ENCODE assay signal across 8 cellular contexts in genomic region chr12:85036241-85036707, GRCh38. TPM values are rescaled to one million over a fixed set of nuclear protein-coding genes. Genes with fewer than 3 reads are reported as not detected.
DNase-seq lines count a peak whose midpoint lies in the region; ATAC-seq and TF ChIP-seq lines count a peak whose summit lies in the region.

A gene with protein sequence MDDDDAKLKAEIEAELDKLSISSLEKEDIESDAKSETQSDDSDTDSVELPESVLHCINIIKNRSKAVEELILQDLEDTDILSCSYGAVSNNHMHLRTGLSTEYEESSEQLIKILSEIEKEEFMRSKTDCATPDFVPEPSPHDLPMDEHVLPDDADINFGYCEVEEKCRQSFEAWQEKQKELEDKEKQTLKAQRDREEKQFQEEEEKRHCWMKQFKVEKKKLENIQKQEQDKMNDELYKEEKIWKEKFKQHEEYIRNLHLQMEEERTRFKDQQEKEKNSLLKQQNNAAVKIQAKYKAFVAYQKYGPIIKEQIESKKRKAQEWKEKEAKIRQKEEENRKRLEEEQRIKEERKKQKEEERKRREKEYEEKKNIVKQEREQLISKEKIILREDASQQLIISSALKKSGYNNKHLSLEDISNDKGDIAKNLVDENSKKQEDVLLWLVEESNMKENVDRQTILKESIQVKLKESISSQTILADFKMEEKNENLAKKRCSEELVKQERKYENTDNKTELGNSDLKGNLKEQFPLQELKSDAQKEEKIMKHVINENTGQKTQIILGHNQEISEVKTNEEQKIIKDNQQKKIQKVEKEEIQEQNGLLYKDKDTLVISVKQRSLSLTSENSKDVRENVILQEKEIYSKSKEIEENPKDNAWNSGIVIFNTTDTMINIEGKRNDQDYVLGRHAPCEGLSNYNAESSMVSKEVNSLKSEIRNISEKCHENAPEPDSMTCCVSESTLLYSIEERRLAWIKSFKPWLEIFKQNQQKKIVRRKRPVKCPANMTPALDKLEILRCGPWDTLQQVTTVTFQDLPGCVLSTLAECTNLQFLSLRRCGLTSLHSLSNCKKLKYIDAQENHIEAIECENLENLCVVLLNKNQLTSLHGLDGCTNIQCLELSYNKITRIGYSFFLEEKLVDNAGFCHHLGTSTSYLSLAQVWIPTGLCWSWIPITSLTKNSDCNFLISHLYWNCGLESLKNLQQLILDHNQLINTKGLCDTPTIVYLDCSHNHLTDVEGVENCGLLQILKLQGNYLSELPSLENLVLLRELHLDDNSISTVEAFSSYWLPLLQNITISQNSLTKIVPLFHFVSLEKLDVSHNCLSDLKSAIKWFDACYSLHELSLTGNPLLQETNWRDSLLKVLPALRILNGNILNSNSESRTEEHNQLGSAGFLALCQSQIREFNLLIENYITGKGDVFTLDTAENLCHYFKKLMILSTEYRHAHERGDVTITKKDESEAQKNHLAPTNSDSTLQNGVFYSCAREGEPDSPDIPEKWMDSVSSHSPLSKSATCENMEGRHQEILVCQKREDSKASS (N-terminal part only) (plus strand): TSS chr12:85036351. CDS start chr12:85038177, 1,826 bp downstream.
TSPAN19 (minus strand) TSS chr12:85036277; CDS start chr12:85029946, 6,331 bp downstream.

- POLR2A ChIA-PET in IMR-90 (lab: Charles Lee; ENCODE audit: unreplicated experiment) = no interaction called here

- ATAC-seq in GM21786 (IDR thresholded peaks at IDR 0.05; ENCODE audit: unreplicated experiment) (peak; percentile 97), IMR-90 (ENCODE audit: low read depth) (peak; percentile 95)

- no TSS peak for BruUV-seq in IMR-90 (replicated peaks; lab: Mats Ljungman, UMichigan)

- TF ChIP-seq RAD21 in IMR-90 (IDR thresholded peaks at IDR 0.05; ENCODE audit: low read length) = no peak

- H3K9me1 ChIP-seq in IMR-90 (ENCODE audit: insufficient read depth, low read length) = no peaks in the 10 kb centered on the region

- H4K20me1 ChIP-seq in IMR-90 (ENCODE audit: insufficient read depth, low read length) = no peaks in the 10 kb centered on the region

- H3K4me1 ChIP-seq in IMR-90 (ENCODE audit: control insufficient read depth, insufficient read depth, low read length) = no peaks in the 10 kb centered on the region
- no peaks in the 10 kb centered on the region for H3K4me1 ChIP-seq in iPS DF 6.9 (ENCODE audit: control insufficient read depth, insufficient read depth, low read length)

- peak within 1 kb of the TSS; percentile 96 for H3K4me3 ChIP-seq in IMR-90 (ENCODE audit: insufficient read depth, low read depth, low read length)
- H3K4me3 ChIP-seq in iPS DF 6.9 (ENCODE audit: low read length) = peak within 1 kb of the TSS; percentile 50; the same call in 1 of the 2 replicates
- H3K4me3 ChIP-seq in retinal pigment epithelial cell (ENCODE audit: low read length) = peak within 1 kb of the TSS; percentile 86

- CTCF ChIA-PET in IMR-90 (lab: Yijun Ruan, JAX) = interaction anchor here (0.7 to 1.6 kb wide), 4 partner anchors 21 to 162 kb away, joined by 3 to 5 read pairs (median 4); no protein-coding TSS in a partner anchor

- H3K27me3 ChIP-seq in IMR-90 (ENCODE audit: control insufficient read depth, insufficient read depth, low read length) = no peaks in the 10 kb centered on the region
- H3K27me3 ChIP-seq in iPS DF 6.9 (ENCODE audit: control insufficient read depth, insufficient read depth, low read length) = no peaks in the 10 kb centered on the region

- H3K9me3 ChIP-seq in IMR-90 (ENCODE audit: control insufficient read depth, insufficient read depth, low read length) (no peaks in the 10 kb centered on the region), iPS DF 6.9 (ENCODE audit: control insufficient read depth, insufficient read depth, low read length) (no peaks in the 10 kb centered on the region)

- peak within 1 kb of the TSS; percentile 61 for H3K9ac ChIP-seq in IMR-90 (ENCODE audit: low read depth, low read length)

- H3K36me3 ChIP-seq in IMR-90 (ENCODE audit: control insufficient read depth, insufficient read depth, low read length) (no peaks in the 10 kb centered on the region), iPS DF 6.9 (ENCODE audit: control insufficient read depth, insufficient read depth, low read length) (no peaks in the 10 kb centered on the region)

- H4K91ac ChIP-seq in IMR-90 (ENCODE audit: insufficient read depth, low read depth, low read length) = no peak within 1 kb of the TSS

- no peak within 1 kb of the TSS for H2BK120ac ChIP-seq in IMR-90 (ENCODE audit: low read depth, low read length)

- peak within 1 kb of the TSS; percentile 96 for H3K4me2 ChIP-seq in IMR-90 (ENCODE audit: low read depth, low read length)

- no peak within 1 kb of the TSS for H2BK5ac ChIP-seq in IMR-90 (ENCODE audit: low read depth, low read length, poor library complexity, severe bottlenecking)

- H4K5ac ChIP-seq in IMR-90 (ENCODE audit: low read depth, low read length) = no peak within 1 kb of the TSS

- no peaks in the 10 kb centered on the region for H3K79me1 ChIP-seq in IMR-90 (ENCODE audit: low read depth in 1 of 2, low read length in 2 of 2)

- dilution Hi-C loops in IMR-90 (cut with HindIII; ENCODE audit: low sequenced_read_pairs, unreplicated experiment) = no loop called here

- H3K23ac ChIP-seq in IMR-90 (ENCODE audit: low read depth, low read length) = no peak within 1 kb of the TSS

- no peak within 1 kb of the TSS; the same call in 1 of the 2 replicates for H3K14ac ChIP-seq in IMR-90 (replicated peaks; ENCODE audit: low read depth, low read length)

- TF ChIP-seq CTCF in IMR-90 (conservative IDR thresholded peaks at IDR 0.05; ENCODE audit: low read depth, low read length) = no peak
- TF ChIP-seq CTCF in retinal pigment epithelial cell (conservative IDR thresholded peaks at IDR 0.05; ENCODE audit: low read depth, low read length) = no peak

- WGBS in IMR-90 (ENCODE audit: extremely low coverage in 2 of 2, insufficient read length in 1 of 2), 2 experiments = 0% methylated on average over 2 of the region's 22 CpGs; no CpG with 5 or more reads in 1 of the 2 experiments
- WGBS in iPS DF 6.9 (ENCODE audit: insufficient coverage, insufficient read length) = no CpG with 5 or more reads among the region's 22 CpGs

- H3K4ac ChIP-seq in IMR-90 (ENCODE audit: low read depth, low read length) = no peak within 1 kb of the TSS

- DNase-seq in ELR (ENCODE audit: low read depth) = peak; percentile 92
- peak; percentile 79 for DNase-seq in IMR-90
- DNase-seq in RPMI8226 = peak; percentile 66
- DNase-seq in brain pericyte (ENCODE audit: low read depth, low spot score) = peak; percentile 59
- DNase-seq in iPS DF 6.9 (ENCODE audit: low read depth, low spot score) = peak; percentile 92
- peak; percentile 77 for DNase-seq in retinal pigment epithelial cell (ENCODE audit: low read depth)
- DNase-seq in NCI-H1048 (lab: John Stamatoyannopoulos, UW) = no peak

- H2BK20ac ChIP-seq in IMR-90 (ENCODE audit: low read depth, low read length) = no peak within 1 kb of the TSS

- peak within 1 kb of the TSS in 1 of 2 experiments; percentile 68; a peak in 2 of 4 replicates for H4K8ac ChIP-seq in IMR-90 (ENCODE audit: low read depth in 2 of 2, low read length in 2 of 2)

- peak within 1 kb of the TSS; percentile 99 for H2AFZ ChIP-seq in IMR-90 (replicated peaks; ENCODE audit: low read length, poor library complexity)

- no peak within 1 kb of the TSS for H2BK15ac ChIP-seq in IMR-90 (ENCODE audit: low read depth, low read length)

- no peak within 1 kb of the TSS for H2AK5ac ChIP-seq in IMR-90 (ENCODE audit: low read depth, low read length)

- H3K27ac ChIP-seq in IMR-90 (ENCODE audit: insufficient read depth, low read length) (no peak within 1 kb of the TSS), iPS DF 6.9 (ENCODE audit: low read length) (no peak within 1 kb of the TSS)

- H3K56ac ChIP-seq in IMR-90 (ENCODE audit: extremely low read depth, insufficient read depth, low read length) = no peak within 1 kb of the TSS

- H3K18ac ChIP-seq in IMR-90 (ENCODE audit: low read depth, low read length) = no peak within 1 kb of the TSS

- in situ Hi-C loops in IMR-90 (cut with MboI; ENCODE audit: low sequenced_read_pairs) = no loop called here

- intact Hi-C loops in IMR-90 (cut with micrococcal nuclease) = no loop called here

- peak within 1 kb of the TSS; percentile 89 for H2AK9ac ChIP-seq in IMR-90 (replicated peaks; ENCODE audit: low read depth, low read length, poor library complexity)

- no peak for TF ChIP-seq POLR2A in IMR-90 (IDR thresholded peaks at IDR 0.05; ENCODE audit: low read depth, low read length)

TF ChIP-seq in IMR-90, 13 proteins besides CTCF, POLR2A, EP300 and RAD21:
- TF ChIP-seq, protein P1, sequence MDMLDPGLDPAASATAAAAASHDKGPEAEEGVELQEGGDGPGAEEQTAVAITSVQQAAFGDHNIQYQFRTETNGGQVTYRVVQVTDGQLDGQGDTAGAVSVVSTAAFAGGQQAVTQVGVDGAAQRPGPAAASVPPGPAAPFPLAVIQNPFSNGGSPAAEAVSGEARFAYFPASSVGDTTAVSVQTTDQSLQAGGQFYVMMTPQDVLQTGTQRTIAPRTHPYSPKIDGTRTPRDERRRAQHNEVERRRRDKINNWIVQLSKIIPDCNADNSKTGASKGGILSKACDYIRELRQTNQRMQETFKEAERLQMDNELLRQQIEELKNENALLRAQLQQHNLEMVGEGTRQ (IDR thresholded peaks at IDR 0.05; ENCODE audit: low read depth, low read length) = no peak
- TF ChIP-seq RCOR1 (IDR thresholded peaks at IDR 0.05; ENCODE audit: insufficient replicate concordance, low read length) = no peak
- no peak for TF ChIP-seq MXI1 (IDR thresholded peaks at IDR 0.05; ENCODE audit: borderline replicate concordance, low read depth, low read length)
- TF ChIP-seq MAFK (IDR thresholded peaks at IDR 0.05; ENCODE audit: low read depth, low read length) = no peak
- TF ChIP-seq CEBPB (IDR thresholded peaks at IDR 0.05; ENCODE audit: low read depth, low read length) = no peak
- TF ChIP-seq NFE2L2 (IDR thresholded peaks at IDR 0.05; ENCODE audit: low read depth, low read length) = no peak
- no peak for TF ChIP-seq CHD1 (IDR thresholded peaks at IDR 0.05; ENCODE audit: low read depth, low read length)

RNA-seq across cellular contexts. Expression of the first gene that starts in this region (rescaled TPM):
- total RNA-seq in IMR-90 (2012; rRNA removed) = under 0.01 and 0.28 TPM in 2 replicates
- polyA plus RNA-seq in IMR-90 (2012; rRNA removed) = 0.05 TPM in 1 of 2 replicates, not detected in the other
- polyA plus RNA-seq in IMR-90 (2012; cell fraction: cytosol; rRNA removed) = not detected in 2 replicates
- polyA plus RNA-seq in IMR-90 (2012; cell fraction: nucleus; rRNA removed; ENCODE audit: low replicate concordance) = 0.01 and 0.17 TPM in 2 replicates

RNA-seq across cellular contexts. Expression of gene TSPAN19, which starts in this region (rescaled TPM):
- total RNA-seq in IMR-90 (2012; rRNA removed) = not detected in 2 replicates
- polyA plus RNA-seq in IMR-90 (2012; rRNA removed) = not detected in 2 replicates
- not detected in 2 replicates for polyA plus RNA-seq in IMR-90 (2012; cell fraction: cytosol; rRNA removed)
- polyA plus RNA-seq in IMR-90 (2012; cell fraction: nucleus; rRNA removed; ENCODE audit: low replicate concordance) = 0.02 TPM in 1 of 2 replicates, not detected in the other

Comparison
In these comparisons a context has a peak if more than half of its experiments do, and no peak if none do; other contexts are left out.
1. Peak in DNase-seq, ATAC-seq, H3K4me3 ChIP-seq, H3K9ac ChIP-seq and H3K4me2 ChIP-seq in IMR-90; RNA of the genes that start here not detected or under 1 TPM.